ENCODE assay signal across 24 cellular contexts in the genomic region with DNA sequence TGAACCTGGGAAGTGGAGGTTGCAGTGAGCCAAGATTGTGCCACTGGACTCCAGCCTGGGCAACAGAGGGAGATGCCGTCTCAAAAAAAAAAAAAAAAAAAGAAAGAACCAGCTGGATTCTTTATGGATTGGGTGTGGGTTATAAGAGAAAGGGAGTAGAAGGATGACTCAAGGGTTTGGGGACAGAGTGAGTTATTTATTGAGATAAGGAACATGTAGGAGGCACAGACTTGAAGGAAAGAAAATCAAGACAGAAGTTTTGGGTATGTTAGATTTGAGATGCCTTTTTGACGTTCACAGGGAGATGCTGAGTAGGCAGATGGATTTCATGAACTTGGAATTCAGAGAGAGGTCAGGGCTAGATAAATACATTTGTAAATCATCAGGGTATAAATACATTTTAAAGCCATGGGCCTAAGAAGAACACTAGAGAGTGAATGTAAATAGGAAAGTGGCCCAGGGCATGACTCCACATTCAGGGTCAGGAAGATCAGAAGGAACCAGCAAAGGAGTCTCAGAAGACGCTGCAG. TPM values are rescaled to one million over a fixed set of nuclear protein-coding genes. Genes with fewer than 3 reads are reported as not detected.
DNase-seq lines count a peak whose midpoint lies in the region; ATAC-seq and TF ChIP-seq lines count a peak whose summit lies in the region.
"Had no signal": no experiment of that assay in that cellular context is flagged by ENCODE, and none has a peak within 500 bp of the region (broad histone marks: within the 10 kb centered on the region; RNA-seq: fewer than 3 reads in every experiment).

No MANE protein-coding gene starts in this region.

- POLR2A ChIA-PET in CD8-positive, alpha-beta T cell (lab: Charles Lee) = no interaction called here

- no peak overlapping the region for H2BK15ac ChIP-seq in mesenchymal stem cell (ENCODE audit: low read depth, poor library complexity, severe bottlenecking)

- no peak overlapping the region for H4K91ac ChIP-seq in mesenchymal stem cell (ENCODE audit: low read length)

- H3K4me3 Mint-ChIP-seq in CD8-positive, alpha-beta T cell = no peak overlapping the region
- H3K4me3 Mint-ChIP-seq: B cell, IgD-negative memory B cell had no signal

- no peaks in the 10 kb centered on the region for H3K27me3 Mint-ChIP-seq in CD8-positive, alpha-beta T cell (ENCODE audit: low read depth)
- H3K27me3 Mint-ChIP-seq: B cell, IgD-negative memory B cell had no signal

- H2BK120ac ChIP-seq in mesenchymal stem cell (ENCODE audit: low read depth, low read length) = no peak overlapping the region

- peaks cover 12% of the 10 kb centered on the region for H3K36me3 Mint-ChIP-seq in CD8-positive, alpha-beta T cell

- H3K4me2 ChIP-seq in mesenchymal stem cell (ENCODE audit: low read length, poor library complexity, severe bottlenecking) = no peak overlapping the region
- H3K4me2 ChIP-seq: A549 had no signal

- no peak overlapping the region for H3K23ac ChIP-seq in mesenchymal stem cell (ENCODE audit: low read length in 2 of 2)

- ATAC-seq in Right ventricle myocardium inferior (no peak), GM19452 (IDR thresholded peaks at IDR 0.05; ENCODE audit: unreplicated experiment) (no peak)
- no peak for ATAC-seq in CD8-positive, alpha-beta T cell
- ATAC-seq: A549, HCT116, psoas muscle had no signal

- H3K9ac ChIP-seq in mesenchymal stem cell (ENCODE audit: low read length) = peak overlapping the region; percentile 58

- no peak overlapping the region for H2BK12ac ChIP-seq in mesenchymal stem cell (ENCODE audit: low read length in 2 of 2)

- peaks cover 21% of the 10 kb centered on the region for H3K4me1 Mint-ChIP-seq in CD8-positive, alpha-beta T cell (ENCODE audit: low read depth)
- H3K4me1 Mint-ChIP-seq: B cell had no signal

- no peak overlapping the region for H3K27ac Mint-ChIP-seq in CD8-positive, alpha-beta T cell
- H3K27ac Mint-ChIP-seq: B cell had no signal

- intact Hi-C loops in Right ventricle myocardium inferior (cut with DNase I) = no loop called here
- intact Hi-C loops in CD8-positive, alpha-beta T cell (cut with DNase I, micrococcal nuclease) = no loop called here

- no peak overlapping the region for H3K18ac ChIP-seq in mesenchymal stem cell (ENCODE audit: low read depth in 1 of 2, low read length in 2 of 2)

- H3K4ac ChIP-seq in mesenchymal stem cell (ENCODE audit: low read depth in 1 of 2, low read length in 2 of 2) = no peak overlapping the region

- no peaks in the 10 kb centered on the region for H3K27me3 ChIP-seq in mesenchymal stem cell (ENCODE audit: control insufficient read depth in 1 of 2, insufficient read depth in 1 of 2, low read length in 2 of 2)
- H3K27me3 ChIP-seq in CD8-positive, alpha-beta T cell (ENCODE audit: insufficient read depth, low read length) = no peaks in the 10 kb centered on the region
- H3K27me3 ChIP-seq: neutrophil had no signal

- H2AK5ac ChIP-seq in mesenchymal stem cell (ENCODE audit: low read length, severe bottlenecking) = no peak overlapping the region

- no peak overlapping the region for H2BK5ac ChIP-seq in mesenchymal stem cell (ENCODE audit: low read depth, low read length, poor library complexity, severe bottlenecking)

- no peaks in the 10 kb centered on the region for H3K36me3 ChIP-seq in mesenchymal stem cell (ENCODE audit: control insufficient read depth in 1 of 2, insufficient read depth in 2 of 2, low read depth in 1 of 2, low read length in 2 of 2)
- no peaks in the 10 kb centered on the region for H3K36me3 ChIP-seq in CD8-positive, alpha-beta T cell (ENCODE audit: insufficient read depth, low read length)
- H3K36me3 ChIP-seq: neutrophil had no signal

- CTCF ChIA-PET in CD8-positive, alpha-beta T cell (lab: Charles Lee) = interaction anchor here (0.6 to 1.0 kb wide), 2 partner anchors 62 to 1834 kb away, joined by 3 to 4 read pairs; no protein-coding TSS in a partner anchor

- H4K8ac ChIP-seq in mesenchymal stem cell (ENCODE audit: low read length) = no peak overlapping the region

- peaks cover 3% of the 10 kb centered on the region for H3K9me3 Mint-ChIP-seq in CD8-positive, alpha-beta T cell

- H3K4me1 ChIP-seq in mesenchymal stem cell (ENCODE audit: control insufficient read depth, insufficient read depth, low read depth, low read length) = no peaks in the 10 kb centered on the region
- no peaks in the 10 kb centered on the region for H3K4me1 ChIP-seq in CD8-positive, alpha-beta T cell (ENCODE audit: insufficient read depth, low read length)
- H3K4me1 ChIP-seq: A549 had no signal

- H3K79me1 ChIP-seq in mesenchymal stem cell (replicated peaks; ENCODE audit: low read length, poor library complexity, severe bottlenecking) = no peaks in the 10 kb centered on the region

- peaks cover 14% of the 10 kb centered on the region for H3K9me3 ChIP-seq in mesenchymal stem cell (ENCODE audit: control insufficient read depth, low read length)
- no peaks in the 10 kb centered on the region for H3K9me3 ChIP-seq in CD8-positive, alpha-beta T cell (ENCODE audit: low read length)
- H3K9me3 ChIP-seq: neutrophil had no signal

- no peak overlapping the region for H3K14ac ChIP-seq in mesenchymal stem cell (ENCODE audit: low read length in 2 of 2)

- H3K4me3 ChIP-seq in mesenchymal stem cell (ENCODE audit: insufficient read depth in 1 of 2, low read depth in 1 of 2, low read length in 2 of 2) = no peak overlapping the region
- no peak overlapping the region for H3K4me3 ChIP-seq in CD8-positive, alpha-beta T cell (ENCODE audit: low read depth, low read length)
- H3K4me3 ChIP-seq: A549, psoas muscle had no signal

- no peak overlapping the region for H2AFZ ChIP-seq in mesenchymal stem cell (ENCODE audit: low read depth, low read length)

- no peak overlapping the region for H3K27ac ChIP-seq in mesenchymal stem cell (ENCODE audit: low read length, poor library complexity, severe bottlenecking)
- no peak overlapping the region for H3K27ac ChIP-seq in CD8-positive, alpha-beta T cell (ENCODE audit: low read depth, low read length)
- H3K27ac ChIP-seq: A549, HL-60, neutrophil, psoas muscle had no signal

- no peak for TF ChIP-seq CTCF in CD8-positive, alpha-beta T cell (IDR thresholded peaks at IDR 0.05)

- peak; percentile 3 for DNase-seq in Daoy (ENCODE audit: low read depth)
- peak; percentile 6 for DNase-seq in LoVo (ENCODE audit: low spot score)
- peak; percentile 87 for DNase-seq in amniotic epithelial cell (ENCODE audit: low read depth)
- no peak for DNase-seq in mesenchymal stem cell
- no peak for DNase-seq in COLO668 (lab: John Stamatoyannopoulos, UW; ENCODE audit: unreplicated experiment)
- no peak for DNase-seq in Right ventricle myocardium inferior (ENCODE audit: missing footprints)
- DNase-seq in CD8-positive, alpha-beta T cell = no peak
- DNase-seq: activated CD4-positive, alpha-beta T cell treated with anti-CD3 and anti-CD28 coated beads for 1 hour; activated CD8-positive, alpha-beta memory T cell treated with anti-CD3 and anti-CD28 coated beads for 24 hours; activated T-cell treated with anti-CD3 and anti-CD28 coated beads, Interleukin-2, amount 50 U/mL, for 1 hour; amniotic stem cell; DMS53; NCI-H1417 treated with DMSO at 0.1 percent for 48 hours; NCI-H2081 treated with DMSO at 0.1 percent for 48 hours; NCI-H446; psoas muscle; Right ventricle myocardium superior had no signal

- 78% methylated on average over 3 of the region's 3 CpGs for WGBS in mesenchymal stem cell

RNA-seq across cellular contexts. Expression of a gene that starts 47.7 kb away (rescaled TPM):
- total RNA-seq in Daoy (2014; rRNA removed; shearing (Covaris generic)) = 22.2 and 36.7 TPM in 2 replicates
- 12.6 TPM for polyA plus RNA-seq in mesenchymal stem cell (2013, experiment 1 of 2)
- polyA plus RNA-seq in mesenchymal stem cell (2013, experiment 2 of 2) = 10.5 TPM
- 28.0 TPM for total RNA-seq in Right ventricle myocardium inferior
- 10 to 100 TPM; 18.4 to 26.1 TPM for total RNA-seq in CD8-positive, alpha-beta T cell

Comparison
In these comparisons a context has a peak if more than half of its experiments do, and no peak if none do; other contexts are left out.
1. DNase-seq: peak in Daoy (single experiment), LoVo (single experiment) and amniotic epithelial cell (single experiment); none in mesenchymal stem cell (single experiment), COLO668 (single experiment), Right ventricle myocardium inferior (single experiment) and CD8-positive, alpha-beta T cell (0 of 7).